ENCODE assay signal across 3 cellular contexts in genomic region chr16:81894592-81894991, GRCh38.
"Had no signal": no experiment of that assay in that cellular context is flagged by ENCODE, and none has a peak within 500 bp of the region (broad histone marks: within the 10 kb centered on the region; RNA-seq: fewer than 3 reads in every experiment).

No MANE protein-coding gene starts in this region.

- DNase-seq: GDM1, GF-D8 had no signal

- H3K4me3 ChIP-seq: GM12878 had no signal
